ENCODE assay signal across 11 cellular contexts in the genomic region with DNA sequence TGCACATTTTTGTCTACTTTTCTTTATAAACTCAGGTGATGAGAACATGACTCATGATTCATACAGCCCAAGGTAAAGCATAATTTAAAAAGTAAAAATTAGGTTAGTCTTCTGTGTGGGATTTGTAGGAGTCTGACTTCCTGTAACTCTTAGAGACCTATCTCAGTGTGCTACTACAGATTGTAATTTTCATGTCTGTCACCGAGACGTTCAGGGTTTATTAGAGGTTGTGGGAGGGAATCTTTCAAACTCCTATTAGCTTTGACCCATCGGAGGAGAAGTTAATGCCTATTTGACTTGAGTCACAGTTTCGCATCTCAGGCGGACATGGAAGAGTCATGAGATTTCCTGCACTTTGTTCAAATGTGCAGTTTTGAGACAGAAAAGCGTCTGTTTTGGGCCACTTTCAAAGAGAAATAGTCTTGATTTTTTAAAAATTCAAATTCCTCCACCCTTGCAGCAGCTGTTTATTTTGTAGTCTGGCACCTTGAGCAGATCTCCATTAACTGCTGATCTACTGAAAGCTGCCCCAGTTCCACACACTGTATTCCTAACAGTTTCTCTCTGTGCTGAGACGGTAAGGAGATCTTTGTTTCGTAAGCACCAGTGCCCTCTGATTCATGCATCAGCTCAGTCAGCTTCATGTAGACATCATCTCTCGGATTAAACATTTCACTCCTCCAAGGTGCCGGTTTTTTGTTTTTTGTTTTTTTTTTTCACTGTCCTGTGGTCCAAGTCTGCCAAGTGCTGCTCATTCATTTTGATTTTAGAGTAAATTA. TPM values are rescaled to one million over a fixed set of nuclear protein-coding genes. Genes with fewer than 3 reads are reported as not detected.
DNase-seq lines count a peak whose midpoint lies in the region; ATAC-seq and TF ChIP-seq lines count a peak whose summit lies in the region.
"Had no signal": no experiment of that assay in that cellular context is flagged by ENCODE, and none has a peak within 500 bp of the region (broad histone marks: within the 10 kb centered on the region; RNA-seq: fewer than 3 reads in every experiment).

No MANE protein-coding gene starts in this region.

- H3K27ac ChIP-seq in AG04450 (ENCODE audit: low read depth, low read length) (peak overlapping the region; percentile 55), ovary (peak overlapping the region; percentile 33 to 79), GM23338 (ENCODE audit: low read depth) (no peak overlapping the region)
- H3K27ac ChIP-seq: A549 had no signal

- ATAC-seq in HG02981 (IDR thresholded peaks at IDR 0.05; ENCODE audit: unreplicated experiment) (no peak), GM23338 (no peak), HG03460 (IDR thresholded peaks at IDR 0.05; ENCODE audit: unreplicated experiment) (no peak)
- ATAC-seq: A549 had no signal

- no peaks in the 10 kb centered on the region for H3K36me3 ChIP-seq in ovary
- H3K36me3 ChIP-seq in GM23338 (ENCODE audit: insufficient read depth): no peaks in the 10 kb centered on the region

- H3K9me3 Mint-ChIP-seq in brain (peaks cover 0 to 6% (median 0%) of the 10 kb centered on the region in 5 experiments), GM23338 (no peaks in the 10 kb centered on the region)

- WGBS in ovary, 3 donors: 17 to 21% (median 17%) methylated on average over 10 of the region's 10 CpGs

- H3K4me3 ChIP-seq in AG04450 (ENCODE audit: low read depth, low read length): no peak overlapping the region
- no peak overlapping the region for H3K4me3 ChIP-seq in ovary
- no peak overlapping the region for H3K4me3 ChIP-seq in GM23338
- H3K4me3 ChIP-seq: A549 had no signal

- CTCF ChIA-PET in AG04450 (lab: Charles Lee): interaction anchor here (0.7 to 7.7 kb wide), 9 partner anchors 11 to 133 kb away, joined by 3 to 65 read pairs (median 5); no protein-coding TSS in a partner anchor

- H3K4me1 ChIP-seq in ovary (ENCODE audit: insufficient read depth): peaks cover 5% of the 10 kb centered on the region
- H3K4me1 ChIP-seq in GM23338 (ENCODE audit: insufficient read depth): no peaks in the 10 kb centered on the region
- H3K4me1 ChIP-seq: A549 had no signal

- H3K27me3 ChIP-seq in AG04450 (ENCODE audit: control insufficient read depth, insufficient read depth, low read length) (no peaks in the 10 kb centered on the region), ovary (no peaks in the 10 kb centered on the region), GM23338 (ENCODE audit: insufficient read depth) (no peaks in the 10 kb centered on the region)

- POLR2A ChIA-PET in AG04450 (lab: Yijun Ruan, JAX): no interaction called here

- no peak for TF ChIP-seq POLR2A in ovary (IDR thresholded peaks at IDR 0.05)

- no peaks in the 10 kb centered on the region; the same call in 1 of the 2 replicates for H4K20me1 ChIP-seq in GM23338 (replicated peaks; ENCODE audit: insufficient read depth)

- H3K4me1 Mint-ChIP-seq in brain: peaks cover 56% of the 10 kb centered on the region
- H3K4me1 Mint-ChIP-seq in GM23338: no peaks in the 10 kb centered on the region

- H3K4me2 ChIP-seq in GM23338: no peak overlapping the region
- H3K4me2 ChIP-seq: A549 had no signal

- H3K27me3 Mint-ChIP-seq in brain: no peaks in the 10 kb centered on the region
- H3K27me3 Mint-ChIP-seq in GM23338 (ENCODE audit: insufficient read depth, low read depth, poor library complexity): no peaks in the 10 kb centered on the region

- intact Hi-C loops in ovary (cut with DNase I): loop anchor here in 1 of 4 donors (5.0 kb wide), 1 partner anchor 37 kb away; a partner anchor contains a TSS

- no peaks in the 10 kb centered on the region for H3K79me2 ChIP-seq in GM23338 (replicated peaks; ENCODE audit: insufficient read depth)

- H3K9me3 ChIP-seq in AG04450 (ENCODE audit: control insufficient read depth, insufficient read depth, low read length): no peaks in the 10 kb centered on the region
- H3K9me3 ChIP-seq in ovary: no peaks in the 10 kb centered on the region
- H3K9me3 ChIP-seq: A549 had no signal

- H3K4me3 Mint-ChIP-seq in brain: peak overlapping the region in 4 of 5 experiments; percentile 43 to 77 (median 62)
- no peak overlapping the region for H3K4me3 Mint-ChIP-seq in GM23338

- no peaks in the 10 kb centered on the region for H3F3A ChIP-seq in GM23338 (replicated peaks; ENCODE audit: low read depth)

- H2AFZ ChIP-seq in GM23338: no peak overlapping the region

- TF ChIP-seq CTCF in AG04450 (IDR thresholded peaks at IDR 0.05; ENCODE audit: low read depth, low read length) (no peak), brain (conservative IDR thresholded peaks at IDR 0.05) (no peak), ovary (IDR thresholded peaks at IDR 0.05) (no peak), GM23338 (conservative IDR thresholded peaks at IDR 0.05; ENCODE audit: low read depth in 2 of 2) (no peak)

- no peak for TF ChIP-seq EP300 in ovary (IDR thresholded peaks at IDR 0.05)

- peaks cover 55% of the 10 kb centered on the region for H3K36me3 Mint-ChIP-seq in brain
- H3K36me3 Mint-ChIP-seq in GM23338 (ENCODE audit: low read depth): no peaks in the 10 kb centered on the region

- no peaks in the 10 kb centered on the region for H3K9me2 ChIP-seq in GM23338 (ENCODE audit: insufficient read depth)

- H3K27ac Mint-ChIP-seq in brain: peak overlapping the region; percentile 53 to 97 (median 96)
- H3K27ac Mint-ChIP-seq in GM23338: no peak overlapping the region

- DNase-seq in AG04450 (ENCODE audit: low read depth, low spot score) (no peak), glomerular endothelial cell (ENCODE audit: extremely low read depth, low read depth, low spot score) (peak; percentile 51), ovary (peak in 1 of 5 donors; percentile 63), DMS 273 (lab: John Stamatoyannopoulos, UW; ENCODE audit: unreplicated experiment) (no peak), GM23338 (ENCODE audit: low spot score) (no peak)
- DNase-seq: activated CD4-positive, alpha-beta T cell treated with anti-CD3 and anti-CD28 coated beads, Interleukin-2, amount 50 U/mL, for 1 hour; NCI-H2081 treated with DMSO at 0.1 percent for 48 hours had no signal

TF ChIP-seq in GM23338, 12 proteins besides CTCF, POLR2A, EP300 and RAD21 (continues in another document):
- TF ChIP-seq ZNF331 (CRISPR knock-in tag; IDR thresholded peaks at IDR 0.05; ENCODE audit: low read depth): no peak
- no peak for TF ChIP-seq ZNF114 (CRISPR knock-in tag; IDR thresholded peaks at IDR 0.05)
- no peak for TF ChIP-seq EZH2phosphoT487 (IDR thresholded peaks at IDR 0.05; ENCODE audit: unreplicated experiment)

RNA-seq across cellular contexts. Expression of a gene that starts 24.3 kb away (rescaled TPM):
- polyA plus RNA-seq in AG04450 (2011; rRNA removed) (35.0 and 36.5 TPM in 2 replicates), brain (ENCODE audit: insufficient read depth, low read depth, low replicate concordance) (20.7 TPM), ovary (10 to 100 TPM; 30.4 to 36.6 TPM), GM23338 (2016; fragmentation: Nextera tagmentation; extraction: Ambion mirVana) (7.9 and 10.7 TPM in 2 replicates)
- polyA minus RNA-seq in AG04450 (2011; rRNA and poly(A)+ RNA removed): 21.2 and 25.0 TPM in 2 replicates
- total RNA-seq in glomerular endothelial cell (31.2 and 31.6 TPM in 2 replicates), ovary (10 to 100 TPM; 25.4 to 53.5 (median 32.2) TPM)
- total RNA-seq in GM23338 (2014; rRNA removed; shearing (Covaris generic)): 10.3 and 10.8 TPM in 2 replicates

RNA-seq across cellular contexts. Expression of a gene that starts 37.5 kb away (rescaled TPM):
- polyA plus RNA-seq in AG04450 (2011; rRNA removed) (0.87 and 1.2 TPM in 2 replicates), brain (ENCODE audit: insufficient read depth, low read depth, low replicate concordance) (13.3 TPM), ovary (100 to 1,000 TPM in 1 of 2 donors, 10 to 100 TPM in 1; 35.9 to 218 TPM), GM23338 (2016; fragmentation: Nextera tagmentation; extraction: Ambion mirVana) (0.31 and 1.4 TPM in 2 replicates)
- polyA minus RNA-seq in AG04450 (2011; rRNA and poly(A)+ RNA removed): 0.46 and 0.52 TPM in 2 replicates
- total RNA-seq in glomerular endothelial cell (41.3 and 56.2 TPM in 2 replicates), ovary (1,000 to 10,000 TPM in 2 of 7 donors, 100 to 1,000 TPM in 5; 213 to 1,276 (median 506) TPM)
- total RNA-seq in GM23338 (2014; rRNA removed; shearing (Covaris generic)): 2.5 and 2.6 TPM in 2 replicates
